Comparison of ENCODE assay signal across 9 cellular contexts in genomic region chr10:73771722-73772279, GRCh38.
DNase-seq lines count a peak whose midpoint lies in the region; ATAC-seq, FAIRE-seq and TF ChIP-seq lines count a peak whose summit lies in the region.
"Had no signal": no experiment of that assay in that cellular context is flagged by ENCODE, and none has a peak within 500 bp of the region (broad histone marks: within the 10 kb centered on the region; RNA-seq: fewer than 3 reads in every experiment).

No MANE protein-coding gene starts in this region.

- H3K36me3 ChIP-seq in effector memory CD4-positive, alpha-beta T cell (ENCODE audit: control insufficient read depth, insufficient read depth, low read length): peaks cover 40% of the 10 kb centered on the region

- H3K4me3 ChIP-seq in effector memory CD4-positive, alpha-beta T cell (ENCODE audit: insufficient read depth, low read depth, low read length, poor library complexity, severe bottlenecking): peak overlapping the region; percentile 76

- H3K27ac ChIP-seq in effector memory CD4-positive, alpha-beta T cell (ENCODE audit: insufficient read depth, low read length, poor library complexity, severe bottlenecking): peak overlapping the region; percentile 88

- TF ChIP-seq CTCF in D721Med (IDR thresholded peaks at IDR 0.05; ENCODE audit: insufficient read depth, missing control alignments): no peak

- no peak for FAIRE-seq in D721Med (lab: Jason Lieb, UNC)
- FAIRE-seq: colon had no signal

- H3K27me3 ChIP-seq in effector memory CD4-positive, alpha-beta T cell (replicated peaks; ENCODE audit: control insufficient read depth, insufficient read depth, low read length, poor library complexity, severe bottlenecking): no peaks in the 10 kb centered on the region

- DNase-seq in D721Med (ENCODE audit: insufficient read length, low spot score) (peak; percentile 86), KG1 (lab: John Stamatoyannopoulos, UW) (peak; percentile 78), middle frontal gyrus (ENCODE audit: extremely low spot score, low spot score) (peak; percentile 88), NAMALWA (ENCODE audit: low spot score) (no peak)
- DNase-seq in activated CD4-positive, alpha-beta T cell treated with anti-CD3 and anti-CD28 coated beads for 24 hours (ENCODE audit: low read depth in 2 of 2): peak; percentile 55 to 71
- peak in 2 of 3 donors; percentile 61 to 72 for DNase-seq in effector memory CD4-positive, alpha-beta T cell
- peak; percentile 50 to 68 for DNase-seq in stimulated activated CD8-positive, alpha-beta memory T cell treated with anti-CD3 and anti-CD28 coated beads, Interleukin-7, amount 100 ng/mL, for 1 hour (ENCODE audit: low read depth in 2 of 2)

- H3K4me1 ChIP-seq in effector memory CD4-positive, alpha-beta T cell (ENCODE audit: control insufficient read depth, insufficient read depth, low read length, poor library complexity, severe bottlenecking): peaks cover 29% of the 10 kb centered on the region

- no peaks in the 10 kb centered on the region for H3K9me3 ChIP-seq in effector memory CD4-positive, alpha-beta T cell (ENCODE audit: control insufficient read depth, low read length)

- peak; percentile 40 for ATAC-seq in GM19467 (IDR thresholded peaks at IDR 0.05; ENCODE audit: unreplicated experiment)
